24 cellular contexts compared by ENCODE assay signal in genomic region chr5:134833340-134834032, GRCh38. TPM values are rescaled to one million over a fixed set of nuclear protein-coding genes. Genes with fewer than 3 reads are reported as not detected.
A peak's percentile ranks its signal among the peaks of the same experiment; 100 is the strongest.
DNase-seq lines count a peak whose midpoint lies in the region; ATAC-seq and TF ChIP-seq lines count a peak whose summit lies in the region.
"Had no signal": no experiment of that assay in that cellular context is flagged by ENCODE, and none has a peak within 500 bp of the region (broad histone marks: within the 10 kb centered on the region; RNA-seq: fewer than 3 reads in every experiment).

No MANE protein-coding gene starts in this region.

- TF ChIP-seq POLR2A in breast epithelium (IDR thresholded peaks at IDR 0.05) = no peak

- peaks cover 0 to 9% of the 10 kb centered on the region in 2 donors for H3K36me3 Mint-ChIP-seq in activated T-cell treated with anti-CD3 and anti-CD28 coated beads, Interleukin-2, amount 50 U/mL, for 72 hours (ENCODE audit: insufficient read depth in 2 of 2)
- peaks cover 13% of the 10 kb centered on the region for H3K36me3 Mint-ChIP-seq in mesothelial cell of epicardium
- H3K36me3 Mint-ChIP-seq: activated naive CD4-positive, alpha-beta T cell treated with anti-CD3 and anti-CD28 coated beads, Interleukin-2, amount 50 U/mL, for 72 hours had no signal

- TF ChIP-seq CTCF in coronary artery (IDR thresholded peaks at IDR 0.05) (no peak), mesothelial cell of epicardium (IDR thresholded peaks at IDR 0.05; ENCODE audit: unreplicated experiment) (no peak), upper lobe of right lung (IDR thresholded peaks at IDR 0.05) (no peak), breast epithelium (IDR thresholded peaks at IDR 0.05) (no peak)

- H3K27me3 ChIP-seq in upper lobe of right lung (no peaks in the 10 kb centered on the region), breast epithelium (no peaks in the 10 kb centered on the region)
- H3K27me3 ChIP-seq: tibial nerve had no signal

- no peaks in the 10 kb centered on the region for H3K9me3 Mint-ChIP-seq in activated T-cell treated with anti-CD3 and anti-CD28 coated beads, Interleukin-2, amount 50 U/mL, for 72 hours
- no peaks in the 10 kb centered on the region for H3K9me3 Mint-ChIP-seq in mesothelial cell of epicardium
- H3K9me3 Mint-ChIP-seq: activated naive CD4-positive, alpha-beta T cell treated with anti-CD3 and anti-CD28 coated beads, Interleukin-2, amount 50 U/mL, for 72 hours had no signal

- H3K4me3 ChIP-seq in coronary artery = no peak overlapping the region
- no peak overlapping the region for H3K4me3 ChIP-seq in upper lobe of right lung
- no peak overlapping the region for H3K4me3 ChIP-seq in breast epithelium
- H3K4me3 ChIP-seq: lung, tibial nerve had no signal

- intact Hi-C loops in upper lobe of right lung (cut with DNase I) = no loop called here
- intact Hi-C loops in breast epithelium (cut with DNase I; ENCODE audit: low total_unique reads) = no loop called here

- H3K4me3 Mint-ChIP-seq in activated T-cell treated with anti-CD3 and anti-CD28 coated beads, Interleukin-2, amount 50 U/mL, for 72 hours = no peak overlapping the region
- no peak overlapping the region for H3K4me3 Mint-ChIP-seq in mesothelial cell of epicardium

- peak overlapping the region; percentile 46 to 74 for H3K27ac ChIP-seq in coronary artery
- peak overlapping the region; percentile 27 for H3K27ac ChIP-seq in upper lobe of right lung
- no peak overlapping the region for H3K27ac ChIP-seq in breast epithelium
- H3K27ac ChIP-seq: tibial nerve had no signal

- peak overlapping the region; percentile 63 for H3K27ac Mint-ChIP-seq in activated T-cell treated with anti-CD3 and anti-CD28 coated beads, Interleukin-2, amount 50 U/mL, for 72 hours
- H3K27ac Mint-ChIP-seq in mesothelial cell of epicardium = peak overlapping the region; percentile 87
- H3K27ac Mint-ChIP-seq: activated naive CD4-positive, alpha-beta T cell treated with anti-CD3 and anti-CD28 coated beads, Interleukin-2, amount 50 U/mL, for 72 hours had no signal

- H3K9me3 ChIP-seq in upper lobe of right lung = no peaks in the 10 kb centered on the region
- no peaks in the 10 kb centered on the region for H3K9me3 ChIP-seq in breast epithelium
- H3K9me3 ChIP-seq: tibial nerve had no signal

- H3K27me3 Mint-ChIP-seq in activated T-cell treated with anti-CD3 and anti-CD28 coated beads, Interleukin-2, amount 50 U/mL, for 72 hours (ENCODE audit: low read depth) = no peaks in the 10 kb centered on the region
- no peaks in the 10 kb centered on the region for H3K27me3 Mint-ChIP-seq in mesothelial cell of epicardium (ENCODE audit: low read depth)

- DNase-seq in activated T-cell treated with anti-CD3 and anti-CD28 coated beads, Interleukin-2, amount 50 U/mL, for 72 hours = no peak
- DNase-seq in activated T-cell treated with anti-CD3 and anti-CD28 coated beads for 4 hours = no peak
- no peak for DNase-seq in coronary artery (ENCODE audit: low spot score)
- DNase-seq in mesothelial cell of epicardium (ENCODE audit: low spot score in 2 of 2, unreplicated experiment in 2 of 2) = no peak
- no peak for DNase-seq in upper lobe of right lung
- DNase-seq in CD1c-positive myeloid dendritic cell (ENCODE audit: extremely low spot score) = no peak
- no peak for DNase-seq in NCI-H2171 treated with DMSO at 0.1 percent for 48 hours (lab: John Stamatoyannopoulos, UW)
- no peak for DNase-seq in breast epithelium (ENCODE audit: low spot score in 2 of 2)
- DNase-seq: 8988T; activated CD4-positive, alpha-beta T cell treated with anti-CD3 and anti-CD28 coated beads for 1 hour; DND-41; foreskin melanocyte; MM.1S; NCI-H1436; NCI-H524; NK-92 treated with Interleukin-12 subunit alpha and Interleukin-12 subunit beta, amount 100 ng/mL, for 24 hours; SIG-M5; stimulated activated CD4-positive, alpha-beta T cell treated with anti-CD3 and anti-CD28 coated beads, Interleukin-4, amount 100 ng/mL, for 1 hour; stimulated activated naive CD8-positive, alpha-beta T cell treated with anti-CD3 and anti-CD28 coated beads, Interleukin-15, Interleukin-2, amounts not matched to agents 100 U/mL and 50 U/mL, for 24 hours; T-helper 1 cell had no signal

- H3K4me1 ChIP-seq in upper lobe of right lung = peaks cover 6% of the 10 kb centered on the region
- H3K4me1 ChIP-seq in breast epithelium = no peaks in the 10 kb centered on the region
- H3K4me1 ChIP-seq: tibial nerve had no signal

- H3K4me1 Mint-ChIP-seq in activated T-cell treated with anti-CD3 and anti-CD28 coated beads, Interleukin-2, amount 50 U/mL, for 72 hours (ENCODE audit: low read depth) = no peaks in the 10 kb centered on the region
- H3K4me1 Mint-ChIP-seq in mesothelial cell of epicardium = peaks cover 8% of the 10 kb centered on the region

- no peak for ATAC-seq in activated T-cell treated with anti-CD3 and anti-CD28 coated beads, Interleukin-2, amount 50 U/mL, for 72 hours (replicated peaks in 1 of 2)
- ATAC-seq in upper lobe of right lung = peak; percentile 72
- ATAC-seq: activated naive CD4-positive, alpha-beta T cell treated with anti-CD3 and anti-CD28 coated beads, Interleukin-2, amount 50 U/mL, for 72 hours; Panc1; stimulated activated naive CD8-positive, alpha-beta T cell treated with anti-CD3 and anti-CD28 coated beads, Interleukin-15, Interleukin-2, amounts not matched to agents 100 U/mL and 50 U/mL, for 24 hours had no signal

- H3K36me3 ChIP-seq in upper lobe of right lung (peaks cover 30% of the 10 kb centered on the region), breast epithelium (no peaks in the 10 kb centered on the region)

RNA-seq across cellular contexts. Expression of gene C5orf24, which starts 12.3 kb away (rescaled TPM):
- 10 to 100 TPM; 39.4 TPM for total RNA-seq in activated T-cell treated with anti-CD3 and anti-CD28 coated beads, Interleukin-2, amount 50 U/mL, for 72 hours
- total RNA-seq in mesothelial cell of epicardium (75.4 to 85.4 TPM (median 83.4 TPM) in 3 replicates), upper lobe of right lung (44.9 TPM), breast epithelium (10 to 100 TPM; 33.4 to 44.5 (median 41.6) TPM)

RNA-seq across cellular contexts. Expression of gene TXNDC15, which starts 40.7 kb away (rescaled TPM):
- total RNA-seq in activated T-cell treated with anti-CD3 and anti-CD28 coated beads, Interleukin-2, amount 50 U/mL, for 72 hours = 10 to 100 TPM; 46.9 TPM
- 46.3 to 51.6 TPM (median 48.9 TPM) in 3 replicates for total RNA-seq in mesothelial cell of epicardium
- total RNA-seq in upper lobe of right lung = 60.6 TPM
- total RNA-seq in breast epithelium = 10 to 100 TPM; 68.0 to 80.0 (median 74.9) TPM

Comparison
In these comparisons a context has a peak if more than half of its experiments do, and no peak if none do; other contexts are left out.
1. H3K27ac ChIP-seq: peak in coronary artery (2 of 2) and upper lobe of right lung (single experiment); none in breast epithelium (0 of 2).